13 cellular contexts compared by ENCODE assay signal in the genomic region with DNA sequence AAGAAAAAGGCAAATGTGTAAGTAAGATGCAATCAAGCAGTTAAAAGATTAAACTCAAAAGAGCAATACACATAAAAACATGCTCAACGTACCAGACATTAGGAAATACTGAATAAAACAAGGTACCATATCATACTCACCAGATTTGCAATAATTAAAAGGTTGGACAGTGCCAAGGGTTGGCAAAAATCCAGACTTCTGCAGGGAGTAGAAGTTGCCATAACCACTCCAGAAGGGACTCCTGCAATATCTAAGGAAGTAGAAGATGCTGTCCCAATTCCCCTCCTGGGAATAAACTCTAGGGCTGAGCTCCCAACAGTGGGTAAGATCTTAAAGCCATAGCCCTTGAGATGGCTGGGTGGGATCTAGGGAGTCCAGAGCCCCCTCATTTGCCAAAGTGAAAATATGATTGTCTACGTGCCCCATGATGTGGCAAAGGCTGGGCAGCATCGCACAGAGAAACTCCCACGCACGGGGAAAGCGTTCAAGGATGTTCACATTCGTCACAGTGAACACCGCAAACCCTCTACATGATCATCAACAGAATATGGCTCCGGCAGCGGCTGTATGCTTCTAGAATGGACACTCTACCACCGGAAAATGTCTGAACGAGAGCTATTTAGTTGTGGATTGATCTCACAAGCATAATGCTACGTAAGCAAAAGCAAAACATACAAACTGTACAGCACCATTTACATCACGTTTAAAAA. TPM values are rescaled to one million over a fixed set of nuclear protein-coding genes. Genes with fewer than 3 reads are reported as not detected.
A peak's percentile ranks its signal among the peaks of the same experiment; 100 is the strongest.
DNase-seq lines count a peak whose midpoint lies in the region; ATAC-seq, FAIRE-seq and TF ChIP-seq lines count a peak whose summit lies in the region.
"Had no signal": no experiment of that assay in that cellular context is flagged by ENCODE, and none has a peak within 500 bp of the region (broad histone marks: within the 10 kb centered on the region; RNA-seq: fewer than 3 reads in every experiment).

No MANE protein-coding gene starts in this region.

- H3K4me1 ChIP-seq in astrocyte (ENCODE audit: insufficient read depth, low read length) (peaks cover 47% of the 10 kb centered on the region), lower lobe of right lung (peaks cover 97% of the 10 kb centered on the region), stomach (peaks cover 54 to 88% (median 77%) of the 10 kb centered on the region in 4 donors)

- peaks cover 83% of the 10 kb centered on the region for H3K79me2 ChIP-seq in astrocyte (ENCODE audit: insufficient read depth, low read length)

- peaks cover 46% of the 10 kb centered on the region for H4K20me1 ChIP-seq in astrocyte (ENCODE audit: insufficient read depth, low read length)

- no peak overlapping the region for H3K4me2 ChIP-seq in astrocyte (ENCODE audit: low read length)

- DNase-seq in LHCN-M2 (ENCODE audit: low read depth) (peak; percentile 25), astrocyte (ENCODE audit: low read depth) (no peak), lower lobe of right lung (no peak), stomach (no peak), mesenteric fat pad (ENCODE audit: low spot score) (no peak), HT-29 (ENCODE audit: low spot score) (no peak), ecto neural progenitor cell (ENCODE audit: low spot score) (no peak)
- DNase-seq: amniotic stem cell, NCI-H146 had no signal

- H3K4me3 Mint-ChIP-seq in astrocyte (ENCODE audit: unreplicated experiment), result no peak overlapping the region
- H3K4me3 Mint-ChIP-seq: T-helper 2 cell treated with Interferon-gamma antibody and Interleukin-4, amounts not matched to agents 5 μg/mL and 100 μg/mL, for 36 hours had no signal

- no peaks in the 10 kb centered on the region for H3K9me3 Mint-ChIP-seq in astrocyte (ENCODE audit: unreplicated experiment)
- H3K9me3 Mint-ChIP-seq: T-helper 2 cell treated with Interferon-gamma antibody and Interleukin-4, amounts not matched to agents 5 μg/mL and 100 μg/mL, for 36 hours had no signal

- no peak for TF ChIP-seq CTCF in astrocyte (IDR thresholded peaks at IDR 0.05; ENCODE audit: insufficient read depth, low read depth, low read length)
- TF ChIP-seq CTCF in lower lobe of right lung (IDR thresholded peaks at IDR 0.05), result no peak
- TF ChIP-seq CTCF in stomach (IDR thresholded peaks at IDR 0.05), result no peak

- ATAC-seq in lower lobe of right lung, result no peak
- ATAC-seq in GM21717 (IDR thresholded peaks at IDR 0.05; ENCODE audit: unreplicated experiment), result no peak

- TF ChIP-seq POLR2A in stomach (IDR thresholded peaks at IDR 0.05), result no peak

- no peaks in the 10 kb centered on the region for H3K27me3 Mint-ChIP-seq in astrocyte (ENCODE audit: low read depth, unreplicated experiment)

- no peak for TF ChIP-seq EP300 in stomach (IDR thresholded peaks at IDR 0.05)

- peaks cover 16% of the 10 kb centered on the region for H3K36me3 Mint-ChIP-seq in astrocyte (ENCODE audit: low read depth, unreplicated experiment)

- no peaks in the 10 kb centered on the region for H3K9me3 ChIP-seq in astrocyte (ENCODE audit: insufficient read depth, low read depth, low read length)
- H3K9me3 ChIP-seq in lower lobe of right lung, result no peaks in the 10 kb centered on the region
- no peaks in the 10 kb centered on the region for H3K9me3 ChIP-seq in stomach
- H3K9me3 ChIP-seq: neutrophil had no signal

- intact Hi-C loops in lower lobe of right lung (cut with DNase I), result no loop called here
- intact Hi-C loops in stomach (cut with DNase I; ENCODE audit: low total_unique reads), result no loop called here

- no peak for FAIRE-seq in astrocyte (lab: Jason Lieb, UNC)
- FAIRE-seq: islet of Langerhans had no signal

- H3K27ac Mint-ChIP-seq in astrocyte (ENCODE audit: unreplicated experiment), result peak overlapping the region; percentile 59
- H3K27ac Mint-ChIP-seq: T-helper 2 cell treated with Interferon-gamma antibody and Interleukin-4, amounts not matched to agents 5 μg/mL and 100 μg/mL, for 36 hours had no signal

- H3K27me3 ChIP-seq in astrocyte (ENCODE audit: insufficient read depth, low read length) (no peaks in the 10 kb centered on the region), lower lobe of right lung (ENCODE audit: low read depth) (no peaks in the 10 kb centered on the region), stomach (no peaks in the 10 kb centered on the region)
- H3K27me3 ChIP-seq: neutrophil had no signal

- H2AFZ ChIP-seq in astrocyte (ENCODE audit: low read depth, low read length), result no peak overlapping the region

- H3K9ac ChIP-seq in astrocyte (ENCODE audit: low read length), result no peak overlapping the region

- H3K27ac ChIP-seq in astrocyte (ENCODE audit: low read depth, low read length) (no peak overlapping the region), lower lobe of right lung (peak overlapping the region; percentile 94), stomach (peak overlapping the region in 4 of 5 donors; percentile 93 to 95 (median 94))
- H3K27ac ChIP-seq: neutrophil had no signal

- WGBS in stomach, 5 donors, result 83 to 93% (median 91%) methylated on average over 14 of the region's 14 CpGs

- H3K4me1 Mint-ChIP-seq in astrocyte (ENCODE audit: low read depth, unreplicated experiment), result peaks cover 68% of the 10 kb centered on the region

- H3K4me3 ChIP-seq in astrocyte (ENCODE audit: insufficient read depth, low read depth, low read length) (no peak overlapping the region), lower lobe of right lung (no peak overlapping the region), stomach (no peak overlapping the region)

- H3K36me3 ChIP-seq in astrocyte (ENCODE audit: insufficient read depth, low read length), result peaks cover 24% of the 10 kb centered on the region
- H3K36me3 ChIP-seq in lower lobe of right lung, result peaks cover 58% of the 10 kb centered on the region
- peaks cover 22 to 64% (median 54%) of the 10 kb centered on the region in 4 donors for H3K36me3 ChIP-seq in stomach

RNA-seq across cellular contexts. Expression of a gene that starts 12.3 kb away (rescaled TPM):
- total RNA-seq in LHCN-M2 (2014; rRNA removed), result 25.7 and 40.1 TPM in 2 replicates
- 60.6 TPM for polyA plus RNA-seq in LHCN-M2 (2012)
- total RNA-seq in astrocyte, result 118 and 120 TPM in 2 replicates
- 61.4 TPM for total RNA-seq in lower lobe of right lung
- 100 to 1,000 TPM in 1 of 5 donors, 10 to 100 TPM in 4; 19.6 to 156 (median 48.7) TPM for total RNA-seq in stomach
- 10 to 100 TPM; 12.1 to 36.5 (median 33.6) TPM for polyA plus RNA-seq in stomach
- 103 TPM for total RNA-seq in mesenteric fat pad
- 38.4 and 39.9 TPM in 2 replicates for total RNA-seq in HT-29 (2014; rRNA removed; shearing (Covaris generic))

RNA-seq across cellular contexts. Expression of a gene that starts 12.6 kb away (rescaled TPM):
- 45.6 and 45.9 TPM in 2 replicates for total RNA-seq in LHCN-M2 (2014; rRNA removed)
- polyA plus RNA-seq in LHCN-M2 (2012), result 20.9 TPM
- total RNA-seq in astrocyte, result 34.4 and 42.6 TPM in 2 replicates
- 40.1 TPM for total RNA-seq in lower lobe of right lung
- total RNA-seq in stomach, result 100 to 1,000 TPM in 1 of 5 donors, 10 to 100 TPM in 4; 10.5 to 104 (median 48.1) TPM
- 10 to 100 TPM in 2 of 3 donors, 1 to 10 TPM in 1; 9.4 to 13.1 (median 11.5) TPM for polyA plus RNA-seq in stomach
- total RNA-seq in mesenteric fat pad, result 30.5 TPM
- 16.8 and 17.4 TPM in 2 replicates for total RNA-seq in HT-29 (2014; rRNA removed; shearing (Covaris generic))
